26 cellular contexts compared by ENCODE assay signal in the genomic region with DNA sequence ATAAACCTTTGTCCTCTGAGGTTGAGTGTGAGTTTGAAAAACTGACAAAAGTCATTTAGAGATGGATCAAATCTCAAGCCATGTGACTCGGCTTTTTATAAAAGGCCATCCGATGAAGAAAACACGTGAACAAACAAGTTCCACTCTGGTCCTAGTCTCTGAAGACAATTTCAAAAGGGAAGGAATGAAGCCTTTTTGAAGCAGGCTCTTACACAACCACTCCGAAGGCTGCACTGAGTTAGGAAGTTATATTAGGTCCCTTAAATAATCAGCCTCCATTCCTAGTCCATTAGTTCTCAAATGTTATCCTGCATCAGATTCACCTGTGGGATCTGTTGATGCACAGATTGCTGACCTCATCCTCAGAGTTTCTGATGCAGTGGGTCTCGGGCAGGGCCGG.
"Had no signal": no experiment of that assay in that cellular context is flagged by ENCODE, and none has a peak within 500 bp of the region (broad histone marks: within the 10 kb centered on the region; RNA-seq: fewer than 3 reads in every experiment).

No MANE protein-coding gene starts in this region.

- H3K27me3 ChIP-seq: ascending aorta, breast epithelium, colonic mucosa had no signal

- H3K36me3 ChIP-seq: ascending aorta, breast epithelium, cardiac muscle cell, colonic mucosa had no signal

- H3K9me3 Mint-ChIP-seq: activated CD4-positive, alpha-beta memory T cell treated with anti-CD3 and anti-CD28 coated beads, Interleukin-2, amount 10 ng/mL, durations not matched to agents 7 days and 5 days; activated CD4-positive, alpha-beta T cell treated with anti-CD3 and anti-CD28 coated beads, Interleukin-2, amount 10 ng/mL, durations not matched to agents 24 days and 14 days; activated naive CD4-positive, alpha-beta T cell treated with anti-CD3 and anti-CD28 coated beads, Interleukin-2, amount 10 ng/mL, durations not matched to agents 7 days and 5 days; activated naive CD4-positive, alpha-beta T cell treated with anti-CD3 and anti-CD28 coated beads, Interleukin-2, amount 50 U/mL, for 72 hours; activated naive CD8-positive, alpha-beta T cell treated with anti-CD3 and anti-CD28 coated beads, Interleukin-2, amount 10 ng/mL, durations not matched to agents 7 days and 5 days; activated T-cell treated with anti-CD3 and anti-CD28 coated beads, Interleukin-2, amount 50 U/mL, for 24 hours; activated T-cell treated with anti-CD3 and anti-CD28 coated beads, Interleukin-2, amount 50 U/mL, for 72 hours; brain had no signal

- ATAC-seq: activated CD4-positive, alpha-beta T cell treated with anti-CD3 and anti-CD28 coated beads for 36 hours; activated naive CD4-positive, alpha-beta T cell treated with anti-CD3 and anti-CD28 coated beads, Interleukin-2, amount 50 U/mL, for 72 hours; activated T-cell treated with anti-CD3 and anti-CD28 coated beads, Interleukin-2, amount 50 U/mL, for 72 hours had no signal

- H3K4me1 Mint-ChIP-seq: activated CD4-positive, alpha-beta memory T cell treated with anti-CD3 and anti-CD28 coated beads, Interleukin-2, amount 10 ng/mL, durations not matched to agents 7 days and 5 days; activated CD4-positive, alpha-beta T cell treated with anti-CD3 and anti-CD28 coated beads for 36 hours; activated CD4-positive, alpha-beta T cell treated with anti-CD3 and anti-CD28 coated beads, Interleukin-2, amount 10 ng/mL, durations not matched to agents 24 days and 14 days; activated naive CD4-positive, alpha-beta T cell treated with anti-CD3 and anti-CD28 coated beads, Interleukin-2, amount 10 ng/mL, durations not matched to agents 7 days and 5 days; activated naive CD8-positive, alpha-beta T cell treated with anti-CD3 and anti-CD28 coated beads, Interleukin-2, amount 10 ng/mL, durations not matched to agents 7 days and 5 days had no signal

- H3K27ac Mint-ChIP-seq: activated CD4-positive, alpha-beta memory T cell treated with anti-CD3 and anti-CD28 coated beads, Interleukin-2, amount 10 ng/mL, durations not matched to agents 7 days and 5 days; activated CD4-positive, alpha-beta T cell treated with anti-CD3 and anti-CD28 coated beads for 36 hours; activated CD4-positive, alpha-beta T cell treated with anti-CD3 and anti-CD28 coated beads, Interleukin-2, amount 10 ng/mL, durations not matched to agents 24 days and 14 days; activated naive CD4-positive, alpha-beta T cell treated with anti-CD3 and anti-CD28 coated beads, Interleukin-2, amount 10 ng/mL, durations not matched to agents 7 days and 5 days; activated naive CD4-positive, alpha-beta T cell treated with anti-CD3 and anti-CD28 coated beads, Interleukin-2, amount 50 U/mL, for 72 hours; activated naive CD8-positive, alpha-beta T cell treated with anti-CD3 and anti-CD28 coated beads, Interleukin-2, amount 10 ng/mL, durations not matched to agents 7 days and 5 days; activated T-cell treated with anti-CD3 and anti-CD28 coated beads, Interleukin-2, amount 50 U/mL, for 24 hours; activated T-cell treated with anti-CD3 and anti-CD28 coated beads, Interleukin-2, amount 50 U/mL, for 72 hours; brain had no signal

- H3K9me3 ChIP-seq: ascending aorta, breast epithelium, colonic mucosa had no signal

- H3K27me3 Mint-ChIP-seq: activated CD4-positive, alpha-beta memory T cell treated with anti-CD3 and anti-CD28 coated beads, Interleukin-2, amount 10 ng/mL, durations not matched to agents 7 days and 5 days; activated CD4-positive, alpha-beta T cell treated with anti-CD3 and anti-CD28 coated beads for 36 hours; activated CD4-positive, alpha-beta T cell treated with anti-CD3 and anti-CD28 coated beads, Interleukin-2, amount 10 ng/mL, durations not matched to agents 24 days and 14 days; activated T-cell treated with anti-CD3 and anti-CD28 coated beads, Interleukin-2, amount 50 U/mL, for 24 hours had no signal

- H3K27ac ChIP-seq: ascending aorta, breast epithelium, cardiac muscle cell, colonic mucosa, epithelial cell of prostate had no signal

- H3K36me3 Mint-ChIP-seq: activated naive CD4-positive, alpha-beta T cell treated with anti-CD3 and anti-CD28 coated beads, Interleukin-2, amount 10 ng/mL, durations not matched to agents 7 days and 5 days; activated naive CD4-positive, alpha-beta T cell treated with anti-CD3 and anti-CD28 coated beads, Interleukin-2, amount 50 U/mL, for 72 hours; activated naive CD8-positive, alpha-beta T cell treated with anti-CD3 and anti-CD28 coated beads, Interleukin-2, amount 10 ng/mL, durations not matched to agents 7 days and 5 days; brain had no signal

- H3K4me3 ChIP-seq: ascending aorta, breast epithelium, cardiac muscle cell, colonic mucosa had no signal

- H3K4me3 Mint-ChIP-seq: activated CD4-positive, alpha-beta memory T cell treated with anti-CD3 and anti-CD28 coated beads, Interleukin-2, amount 10 ng/mL, durations not matched to agents 7 days and 5 days; activated CD4-positive, alpha-beta T cell treated with anti-CD3 and anti-CD28 coated beads for 36 hours; activated CD4-positive, alpha-beta T cell treated with anti-CD3 and anti-CD28 coated beads, Interleukin-2, amount 10 ng/mL, durations not matched to agents 24 days and 14 days; activated naive CD4-positive, alpha-beta T cell treated with anti-CD3 and anti-CD28 coated beads, Interleukin-2, amount 10 ng/mL, durations not matched to agents 7 days and 5 days; activated naive CD8-positive, alpha-beta T cell treated with anti-CD3 and anti-CD28 coated beads, Interleukin-2, amount 10 ng/mL, durations not matched to agents 7 days and 5 days; activated T-cell treated with anti-CD3 and anti-CD28 coated beads, Interleukin-2, amount 50 U/mL, for 24 hours; activated T-cell treated with anti-CD3 and anti-CD28 coated beads, Interleukin-2, amount 50 U/mL, for 72 hours; brain had no signal

- H3K4me1 ChIP-seq: ascending aorta, breast epithelium, colonic mucosa had no signal

- DNase-seq: activated CD4-positive, alpha-beta memory T cell treated with anti-CD3 and anti-CD28 coated beads, Interleukin-2, amount 10 ng/mL, durations not matched to agents 7 days and 5 days; activated CD4-positive, alpha-beta T cell treated with anti-CD3 and anti-CD28 coated beads for 36 hours; activated CD4-positive, alpha-beta T cell treated with anti-CD3 and anti-CD28 coated beads, Interleukin-2, amount 10 ng/mL, durations not matched to agents 24 days and 14 days; activated CD4-positive, CD25-positive, alpha-beta regulatory T cell; activated CD4-positive, CD25-positive, alpha-beta regulatory T cell treated with anti-CD3 and anti-CD28 coated beads, Interleukin-2, amount 50 U/mL, for 72 hours; activated CD8-positive, alpha-beta memory T cell treated with anti-CD3 and anti-CD28 coated beads, Interleukin-2, amount 50 U/mL, for 48 hours; activated gamma-delta T cell; activated naive CD4-positive, alpha-beta T cell; activated naive CD4-positive, alpha-beta T cell treated with anti-CD3 and anti-CD28 coated beads, Interleukin-2, amount 10 ng/mL, durations not matched to agents 7 days and 5 days; activated naive CD8-positive, alpha-beta T cell treated with anti-CD3 and anti-CD28 coated beads, Interleukin-2, amount 10 ng/mL, durations not matched to agents 7 days and 5 days; activated T-cell treated with anti-CD3 and anti-CD28 coated beads for 4 hours; activated T-cell treated with anti-CD3 and anti-CD28 coated beads, Interleukin-2, amount 50 U/mL, for 24 hours; activated T-cell treated with anti-CD3 and anti-CD28 coated beads, Interleukin-2, amount 50 U/mL, for 72 hours; central memory CD4-positive, alpha-beta T cell; cerebellar nuclear complex; colonic mucosa; effector CD8-positive, alpha-beta T cell; foreskin fibroblast; head of caudate nucleus; T-helper 2 cell had no signal
